ENCODE assay signal across 15 cellular contexts in genomic region chr15:98719169-98719515, GRCh38.
DNase-seq lines count a peak whose midpoint lies in the region; ATAC-seq, FAIRE-seq and TF ChIP-seq lines count a peak whose summit lies in the region.
"Had no signal": no experiment of that assay in that cellular context is flagged by ENCODE, and none has a peak within 500 bp of the region (broad histone marks: within the 10 kb centered on the region; RNA-seq: fewer than 3 reads in every experiment).

No MANE protein-coding gene starts in this region.

- H3K36me3 Mint-ChIP-seq in nephron (ENCODE audit: low read depth) = peaks cover 4% of the 10 kb centered on the region

- H3K4me3 ChIP-seq in AG10803 (ENCODE audit: low read length) (no peak overlapping the region), choroid plexus epithelial cell (ENCODE audit: low read depth, low read length) (no peak overlapping the region), body of pancreas (no peak overlapping the region), testis (no peak overlapping the region)
- H3K4me3 ChIP-seq: K562 had no signal

- no peak for TF ChIP-seq CTCF in AG10803 (conservative IDR thresholded peaks at IDR 0.05; ENCODE audit: low read length)
- no peak for TF ChIP-seq CTCF in choroid plexus epithelial cell (conservative IDR thresholded peaks at IDR 0.05; ENCODE audit: low read depth, low read length)
- TF ChIP-seq CTCF in nephron (IDR thresholded peaks at IDR 0.05; ENCODE audit: unreplicated experiment in 3 of 3) = no peak
- no peak for TF ChIP-seq CTCF in body of pancreas (IDR thresholded peaks at IDR 0.05)
- no peak for TF ChIP-seq CTCF in testis (IDR thresholded peaks at IDR 0.05)

- H3K4me1 Mint-ChIP-seq in nephron = peaks cover 90% of the 10 kb centered on the region

- H3K36me3 ChIP-seq in body of pancreas (replicated peaks in 1 of 2; ENCODE audit: insufficient read depth in 1 of 2, low read depth in 2 of 2) (no peaks in the 10 kb centered on the region), testis (ENCODE audit: low read depth, missing control alignments) (no peaks in the 10 kb centered on the region)

- no peaks in the 10 kb centered on the region for H3K27me3 Mint-ChIP-seq in nephron (ENCODE audit: low read depth)
- H3K27me3 Mint-ChIP-seq: activated T-helper 17 cell treated with anti-CD3 and anti-CD28 coated beads, Interleukin-2, amount 50 U/mL, for 72 hours had no signal

- peak overlapping the region; percentile 53 to 74 (median 73) for H3K27ac Mint-ChIP-seq in nephron
- H3K27ac Mint-ChIP-seq: activated T-helper 17 cell treated with anti-CD3 and anti-CD28 coated beads, Interleukin-2, amount 50 U/mL, for 72 hours had no signal

- no peak for FAIRE-seq in HTR-8/SVneo (lab: Jason Lieb, UNC)
- FAIRE-seq: GM19239, K562 had no signal

- no peak overlapping the region for H3K27ac ChIP-seq in body of pancreas
- no peak overlapping the region for H3K27ac ChIP-seq in testis
- H3K27ac ChIP-seq: RWPE1 had no signal

- peak; percentile 40 for DNase-seq in AG10803 (ENCODE audit: low read depth)
- DNase-seq in HTR-8/SVneo (ENCODE audit: insufficient read length, low spot score) = peak; percentile 13
- peak; percentile 48 for DNase-seq in choroid plexus epithelial cell (ENCODE audit: low read depth)
- DNase-seq in NCI-H146 (lab: John Stamatoyannopoulos, UW) = no peak
- DNase-seq in posterior vena cava (ENCODE audit: low spot score) = no peak
- DNase-seq in body of pancreas = no peak
- DNase-seq in testis = no peak
- DNase-seq: activated CD4-positive, alpha-beta T cell treated with anti-CD3 and anti-CD28 coated beads, Interleukin-2, amount 50 U/mL, for 48 hours; C1 segment of cervical spinal cord; NCI-H69 had no signal

- no peaks in the 10 kb centered on the region for H3K9me3 ChIP-seq in body of pancreas
- no peaks in the 10 kb centered on the region for H3K9me3 ChIP-seq in testis

- ATAC-seq in body of pancreas = no peak
- ATAC-seq: activated T-helper 17 cell treated with anti-CD3 and anti-CD28 coated beads, Interleukin-2, amount 50 U/mL, for 72 hours; K562 had no signal

- intact Hi-C loops in posterior vena cava (cut with DNase I) (no loop called here), body of pancreas (cut with DNase I) (no loop called here), testis (cut with DNase I; ENCODE audit: low total_unique reads) (no loop called here)

- H3K4me3 Mint-ChIP-seq in nephron = peak overlapping the region in 1 of 3 experiments; percentile 32
- H3K4me3 Mint-ChIP-seq: activated T-helper 17 cell treated with anti-CD3 and anti-CD28 coated beads, Interleukin-2, amount 50 U/mL, for 72 hours had no signal

- H3K4me1 ChIP-seq in body of pancreas = peaks cover 55% of the 10 kb centered on the region
- peaks cover 22% of the 10 kb centered on the region for H3K4me1 ChIP-seq in testis

- TF ChIP-seq POLR2A in body of pancreas (IDR thresholded peaks at IDR 0.05) = no peak
- TF ChIP-seq POLR2A in testis (IDR thresholded peaks at IDR 0.05) = no peak

- 40 to 59% methylated on average over 1 of the region's 1 CpG for WGBS in body of pancreas, 2 donors
- WGBS in testis, 2 donors = 22 to 50% methylated on average over 1 of the region's 1 CpG

- no peaks in the 10 kb centered on the region for H3K9me3 Mint-ChIP-seq in nephron
- H3K9me3 Mint-ChIP-seq: activated T-helper 17 cell treated with anti-CD3 and anti-CD28 coated beads, Interleukin-2, amount 50 U/mL, for 72 hours had no signal

- H3K27me3 ChIP-seq in body of pancreas (no peaks in the 10 kb centered on the region), testis (no peaks in the 10 kb centered on the region)

Comparison
In these comparisons a context has a peak if more than half of its experiments do, and no peak if none do; other contexts are left out.
1. DNase-seq: peak in AG10803 (single experiment), HTR-8/SVneo (single experiment) and choroid plexus epithelial cell (single experiment); none in NCI-H146 (single experiment), posterior vena cava (single experiment), body of pancreas (0 of 4) and testis (single experiment).